ENCODE assay signal across 1 cellular context in the genomic region with DNA sequence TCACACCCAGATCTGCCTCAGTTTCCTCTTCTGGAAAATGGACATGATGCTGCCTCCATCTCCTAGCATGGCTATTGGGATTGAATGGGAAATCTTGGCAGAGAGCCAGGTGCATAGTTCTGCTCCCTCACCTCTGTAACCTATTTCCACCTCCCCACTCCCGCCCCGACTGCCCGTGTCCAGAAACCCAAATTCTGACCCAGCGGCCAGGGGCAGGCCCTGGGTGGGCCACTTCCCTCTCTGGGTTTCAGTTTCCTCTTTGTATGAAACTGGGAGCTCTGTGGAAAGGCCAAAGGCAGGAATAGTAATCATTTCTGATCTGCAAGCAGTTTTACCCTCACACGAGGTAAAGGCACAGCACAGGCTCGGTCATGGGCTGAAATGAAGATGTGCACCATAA.
TF ChIP-seq lines count a peak whose summit lies in the region.

No MANE protein-coding gene starts in this region.

TF ChIP-seq in endothelial cell of umbilical vein, 7 proteins besides CTCF, POLR2A, EP300 and RAD21 (continued from another document):
- TF ChIP-seq FOS (IDR thresholded peaks at IDR 0.05; ENCODE audit: borderline replicate concordance, insufficient read depth, low read length) (no peak), POLR2AphosphoS5 (IDR thresholded peaks at IDR 0.05; ENCODE audit: insufficient read depth, low read depth, low read length) (no peak)
